In genomic region chr1:47926461-47926999, GRCh38 we compare ENCODE assay signal across 24 cellular contexts.
"Had no signal": no experiment of that assay in that cellular context is flagged by ENCODE, and none has a peak within 500 bp of the region (broad histone marks: within the 10 kb centered on the region; RNA-seq: fewer than 3 reads in every experiment).

No MANE protein-coding gene starts in this region.

- H3K9me3 ChIP-seq: lower lobe of right lung, neutrophil, sigmoid colon, thyroid gland had no signal

- H3K4me1 ChIP-seq: lower lobe of right lung, thyroid gland had no signal

- H3K27ac ChIP-seq: dorsolateral prefrontal cortex, lower lobe of right lung, neutrophil, sigmoid colon, thyroid gland had no signal

- FAIRE-seq: small intestine had no signal

- ATAC-seq: activated naive CD4-positive, alpha-beta T cell treated with anti-CD3 and anti-CD28 coated beads, Interleukin-2, amount 50 U/mL, for 72 hours; activated T-cell treated with anti-CD3 and anti-CD28 coated beads, Interleukin-2, amount 50 U/mL, for 72 hours; effector memory CD8-positive, alpha-beta T cell; lower lobe of right lung; stimulated activated effector memory CD8-positive, alpha-beta T cell treated with anti-CD3 and anti-CD28 coated beads, Interleukin-12 subunit alpha, Interleukin-12 subunit beta, amount 100 ng/mL, for 72 hours; stimulated activated naive CD8-positive, alpha-beta T cell treated with anti-CD3 and anti-CD28 coated beads, Interleukin-15, amount 100 ng/mL, for 72 hours had no signal

- DNase-seq: activated CD4-positive, alpha-beta T cell treated with anti-CD3 and anti-CD28 coated beads for 4 hours; activated CD4-positive, alpha-beta T cell treated with anti-CD3 and anti-CD28 coated beads, Interleukin-2, amount 50 U/mL, for 4 hours; activated naive CD4-positive, alpha-beta T cell; activated T-cell treated with anti-CD3 and anti-CD28 coated beads for 4 hours; activated T-cell treated with anti-CD3 and anti-CD28 coated beads, Interleukin-2, amount 50 U/mL, for 72 hours; cerebellar nuclear complex; dorsolateral prefrontal cortex; effector memory CD8-positive, alpha-beta T cell; erythroblast; head of caudate nucleus; hippocampal formation; immature natural killer cell; lower lobe of right lung; mesenchymal stem cell; sigmoid colon; small intestine; stimulated activated CD4-positive, alpha-beta T cell treated with anti-CD3 and anti-CD28 coated beads, Interleukin-4, amount 100 ng/mL, for 24 hours; stimulated activated naive CD8-positive, alpha-beta T cell treated with anti-CD3 and anti-CD28 coated beads, Interleukin-15, amount 100 ng/mL, for 72 hours; substantia nigra; thyroid gland had no signal

- H3K4me3 ChIP-seq: coronary artery, dorsolateral prefrontal cortex, lower lobe of right lung, sigmoid colon, thyroid gland had no signal

- H3K36me3 ChIP-seq: lower lobe of right lung, neutrophil, sigmoid colon, thyroid gland had no signal

- H3K27me3 ChIP-seq: sigmoid colon, thyroid gland had no signal
